15 cellular contexts compared by ENCODE assay signal in the genomic region with DNA sequence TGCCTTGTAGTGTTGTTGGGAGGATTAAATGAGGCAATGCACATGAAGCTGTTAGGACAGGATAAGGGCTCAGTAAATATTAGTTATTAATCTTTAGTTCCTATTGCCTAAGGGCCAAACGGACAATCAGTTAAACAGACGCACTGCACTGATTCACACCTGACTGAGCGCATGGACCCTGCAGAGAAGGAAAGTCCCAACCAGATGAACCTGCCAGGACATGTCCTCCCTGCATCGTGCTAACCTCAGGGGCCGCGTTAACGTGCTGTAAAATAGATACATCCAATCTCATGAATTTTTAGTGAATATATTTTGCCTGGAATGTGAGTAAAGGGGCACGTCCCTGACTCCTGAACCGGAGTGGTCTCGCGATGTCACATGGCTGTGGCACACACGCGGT. TPM values are rescaled to one million over a fixed set of nuclear protein-coding genes. Genes with fewer than 3 reads are reported as not detected.
"Had no signal": no experiment of that assay in that cellular context is flagged by ENCODE, and none has a peak within 500 bp of the region (broad histone marks: within the 10 kb centered on the region; RNA-seq: fewer than 3 reads in every experiment).

No MANE protein-coding gene starts in this region.

- H3K27ac Mint-ChIP-seq: naive thymus-derived CD4-positive, alpha-beta T cell; progenitor cell of endocrine pancreas had no signal

- H3K79me2 ChIP-seq: hepatocyte had no signal

- H3K4me3 Mint-ChIP-seq: naive thymus-derived CD4-positive, alpha-beta T cell had no signal

- DNase-seq: effector memory CD4-positive, alpha-beta T cell; kidney glomerular epithelial cell; naive thymus-derived CD4-positive, alpha-beta T cell; pancreas; right cardiac atrium; small intestine; stimulated activated CD4-positive, alpha-beta T cell treated with anti-CD3 and anti-CD28 coated beads, Interleukin-12 subunit alpha, Interleukin-12 subunit beta, amount 100 ng/mL, for 4 hours; stimulated activated naive CD4-positive, alpha-beta T cell; stomach; substantia nigra; transverse colon had no signal

- H3K4me2 ChIP-seq: hepatocyte had no signal

- H3K27ac ChIP-seq: hepatocyte, pancreas, stomach, thoracic aorta, transverse colon had no signal

- H3K4me1 Mint-ChIP-seq: naive thymus-derived CD4-positive, alpha-beta T cell had no signal

- H3K9me3 ChIP-seq: pancreas, stomach, thoracic aorta, transverse colon had no signal

- FAIRE-seq: frontal cortex, pancreas, small intestine had no signal

- H3K36me3 Mint-ChIP-seq: naive thymus-derived CD4-positive, alpha-beta T cell had no signal

- ATAC-seq: naive thymus-derived CD4-positive, alpha-beta T cell; pancreas; right cardiac atrium had no signal

- H3K27me3 ChIP-seq: transverse colon had no signal

- H3K36me3 ChIP-seq: pancreas, stomach, thoracic aorta, transverse colon had no signal

- H3K4me1 ChIP-seq: pancreas, transverse colon had no signal

- H3K4me3 ChIP-seq: hepatocyte, pancreas, stomach, thoracic aorta, transverse colon had no signal

- H2AFZ ChIP-seq: hepatocyte had no signal

RNA-seq across cellular contexts. Expression of a gene that starts 12.4 kb away (rescaled TPM):
- polyA plus RNA-seq: naive thymus-derived CD4-positive, alpha-beta T cell had no signal
